ENCODE assay signal across 8 cellular contexts in the genomic region with DNA sequence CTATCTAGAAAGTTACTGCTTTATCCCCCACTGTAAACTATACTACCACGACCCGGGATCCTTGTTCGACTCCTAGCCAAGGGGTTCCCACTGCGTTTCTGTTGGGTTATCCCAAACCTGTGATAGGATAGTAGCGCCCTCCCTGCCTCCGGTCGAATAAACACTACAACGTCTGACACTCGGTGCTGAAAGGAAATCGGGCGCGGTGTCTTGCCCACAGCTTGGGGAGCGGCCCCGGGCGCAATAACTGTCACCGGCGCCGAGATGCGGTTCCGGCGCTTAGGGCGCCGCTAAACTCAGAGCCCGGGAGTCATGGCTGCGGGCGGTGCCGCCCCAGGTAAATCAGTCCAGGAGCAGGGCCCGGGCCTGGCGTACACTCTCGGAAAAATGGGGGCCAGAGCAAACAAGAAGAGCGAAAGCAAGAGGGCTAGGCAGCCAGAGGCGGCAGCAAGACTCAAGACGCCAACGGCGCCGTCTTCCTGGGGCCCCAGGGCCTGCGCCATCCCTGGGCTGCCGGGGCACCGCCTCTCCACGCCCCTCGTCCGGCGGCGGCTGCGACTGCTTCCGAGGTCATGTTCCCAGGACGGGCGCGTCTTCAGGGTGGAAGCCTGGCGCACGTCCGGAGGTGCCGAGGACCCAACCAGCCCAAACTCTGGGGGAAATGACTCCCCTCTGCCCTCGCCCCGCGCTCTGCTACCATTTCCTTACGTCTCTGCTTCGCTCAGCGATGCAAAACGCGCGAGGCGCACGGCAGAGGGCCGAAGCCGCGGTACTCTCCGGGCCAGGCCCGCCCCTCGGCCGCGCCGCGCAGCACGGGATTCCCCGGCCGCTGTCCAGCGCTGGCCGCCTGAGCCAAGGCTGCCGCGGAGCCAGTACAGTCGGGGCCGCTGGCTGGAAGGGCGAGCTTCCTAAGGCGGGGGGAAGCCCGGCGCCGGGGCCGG. TPM values are rescaled to one million over a fixed set of nuclear protein-coding genes. Genes with fewer than 3 reads are reported as not detected.
DNase-seq lines count a peak whose midpoint lies in the region; ATAC-seq, FAIRE-seq and TF ChIP-seq lines count a peak whose summit lies in the region.

Gene DUT (plus strand): TSS at position 575 of the 941 bp plus-strand sequence. CDS start 87 bp downstream, at position 662.

- TF ChIP-seq CTCF in left ventricle myocardium inferior (IDR thresholded peaks at IDR 0.05; ENCODE audit: borderline replicate concordance) (no peak), psoas muscle (IDR thresholded peaks at IDR 0.05) (no peak)

- H3K27me3 ChIP-seq in HAP-1 (ENCODE audit: low read depth) (no peaks in the 10 kb centered on the region), MG63 (no peaks in the 10 kb centered on the region), left ventricle myocardium inferior (ENCODE audit: low read depth) (no peaks in the 10 kb centered on the region), psoas muscle (ENCODE audit: insufficient read depth in 3 of 3, low read length in 2 of 3) (no peaks in the 10 kb centered on the region)

- in situ Hi-C loops in HAP-1 (cut with MboI; ENCODE audit: low sequenced_read_pairs): no loop called here

- H3K4me3 ChIP-seq in HAP-1: peak within 1 kb of the TSS; percentile 86
- peak within 1 kb of the TSS; percentile 95 for H3K4me3 ChIP-seq in MG63
- H3K4me3 ChIP-seq in left ventricle myocardium inferior: peak within 1 kb of the TSS; percentile 93
- H3K4me3 ChIP-seq in psoas muscle: peak within 1 kb of the TSS; percentile 98

- peak; percentile 63 for DNase-seq in GM04504 (ENCODE audit: low read depth)
- DNase-seq in HAP-1 (ENCODE audit: low spot score in 2 of 2): peak; percentile 62 to 83
- DNase-seq in MG63: peak; percentile 87
- DNase-seq in T-helper 1 cell: peak; percentile 54 to 88 (median 71)
- peak; percentile 74 for DNase-seq in amniotic epithelial cell (ENCODE audit: low read depth)
- DNase-seq in left ventricle myocardium inferior: peak; percentile 89
- peak; percentile 89 to 93 for DNase-seq in psoas muscle
- DNase-seq in urothelium cell line (ENCODE audit: low spot score): peak; percentile 79

- H3K27ac ChIP-seq in left ventricle myocardium inferior (replicated peaks) (peak within 1 kb of the TSS; percentile 99), psoas muscle (peak within 1 kb of the TSS; percentile 98)

- H3K9me3 ChIP-seq in HAP-1: no peaks in the 10 kb centered on the region
- no peaks in the 10 kb centered on the region for H3K9me3 ChIP-seq in MG63
- H3K9me3 ChIP-seq in left ventricle myocardium inferior (replicated peaks): no peaks in the 10 kb centered on the region
- H3K9me3 ChIP-seq in psoas muscle: no peaks in the 10 kb centered on the region

- H3K4me1 ChIP-seq in HAP-1 (peaks cover 17% of the 10 kb centered on the region), left ventricle myocardium inferior (peaks cover 29% of the 10 kb centered on the region), psoas muscle (peaks cover 24% of the 10 kb centered on the region)

- peak; percentile 91 to 94 (median 93) for ATAC-seq in psoas muscle

- FAIRE-seq in urothelium cell line (lab: Jason Lieb, UNC): no peak

- intact Hi-C loops in left ventricle myocardium inferior (cut with micrococcal nuclease) (no loop called here), psoas muscle (cut with DNase I) (no loop called here)

- H3K36me3 ChIP-seq in HAP-1 (replicated peaks): peaks cover 21% of the 10 kb centered on the region
- peaks cover 30% of the 10 kb centered on the region for H3K36me3 ChIP-seq in MG63
- peaks cover 21% of the 10 kb centered on the region for H3K36me3 ChIP-seq in left ventricle myocardium inferior
- H3K36me3 ChIP-seq in psoas muscle (ENCODE audit: insufficient read depth in 1 of 2, low read depth in 1 of 2): peaks cover 5 to 29% of the 10 kb centered on the region in 2 donors

- WGBS in psoas muscle, 3 donors: 0% methylated on average over 69 to 89 of the region's 89 CpGs

RNA-seq across cellular contexts. Expression of gene DUT, which starts in this region (rescaled TPM):
- total RNA-seq in MG63 (2014; rRNA removed; shearing (Covaris generic); ENCODE audit: low replicate concordance): 250 and 313 TPM in 2 replicates
- 78.5 TPM for total RNA-seq in left ventricle myocardium inferior
- 10 to 100 TPM; 37.4 to 56.0 (median 43.3) TPM for total RNA-seq in psoas muscle
- 10 to 100 TPM; 29.5 to 33.1 (median 32.2) TPM for polyA plus RNA-seq in psoas muscle

Comparison
In these comparisons a context has a peak if more than half of its experiments do, and no peak if none do; other contexts are left out.
1. Peak in every context shown above with its lines: DNase-seq, ATAC-seq, H3K4me3 ChIP-seq and H3K27ac ChIP-seq.